9 cellular contexts compared by ENCODE assay signal in the genomic region with DNA sequence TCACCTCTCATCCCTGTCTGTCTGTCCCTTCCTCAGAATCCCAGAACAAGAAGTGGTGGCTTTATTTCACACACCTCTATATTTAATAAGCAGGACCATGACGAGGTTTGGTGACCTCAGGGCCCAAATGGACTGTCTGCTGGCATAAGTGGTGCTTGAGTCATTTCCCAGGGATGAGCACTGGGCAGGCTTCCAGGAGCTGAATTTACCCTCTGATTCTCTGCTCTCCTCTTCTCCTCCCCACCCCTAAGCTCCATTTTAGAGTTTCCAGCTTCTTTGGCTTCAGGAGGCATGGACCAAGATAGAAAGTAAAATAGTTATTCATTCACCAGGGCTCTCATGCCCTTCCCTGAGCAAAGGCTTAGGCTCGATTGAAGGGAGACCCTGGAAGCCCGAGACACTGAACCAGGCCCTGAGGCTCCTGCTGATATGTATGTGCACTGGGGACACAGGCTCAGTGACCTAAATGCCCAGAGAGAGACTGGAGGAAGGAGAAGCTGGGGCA.
DNase-seq lines count a peak whose midpoint lies in the region; ATAC-seq and TF ChIP-seq lines count a peak whose summit lies in the region.
"Had no signal": no experiment of that assay in that cellular context is flagged by ENCODE, and none has a peak within 500 bp of the region (broad histone marks: within the 10 kb centered on the region; RNA-seq: fewer than 3 reads in every experiment).

No MANE protein-coding gene starts in this region.

- H3K9me3 Mint-ChIP-seq in endothelial cell (ENCODE audit: unreplicated experiment) (no peaks in the 10 kb centered on the region), T-cell (no peaks in the 10 kb centered on the region)

- peaks cover 35% of the 10 kb centered on the region for H3K4me1 Mint-ChIP-seq in endothelial cell (ENCODE audit: unreplicated experiment)
- H3K4me1 Mint-ChIP-seq in T-cell = peaks cover 0 to 17% (median 0%) of the 10 kb centered on the region in 3 donors

- in situ Hi-C loops in astrocyte of the spinal cord (cut with HindIII; ENCODE audit: low sequenced_read_pairs) = no loop called here

- peaks cover 5% of the 10 kb centered on the region for H3K27me3 Mint-ChIP-seq in endothelial cell (ENCODE audit: unreplicated experiment)
- no peaks in the 10 kb centered on the region for H3K27me3 Mint-ChIP-seq in T-cell

- TF ChIP-seq CTCF in astrocyte of the spinal cord (IDR thresholded peaks at IDR 0.05; ENCODE audit: low read depth, low read length) (no peak), endothelial cell (IDR thresholded peaks at IDR 0.05; ENCODE audit: unreplicated experiment) (no peak)

- no peak for DNase-seq in Right ventricle myocardium inferior (ENCODE audit: missing footprints)
- no peak for DNase-seq in cardiac septum (ENCODE audit: low spot score)
- DNase-seq in astrocyte of the spinal cord (ENCODE audit: low read depth, low spot score) = peak; percentile 78
- DNase-seq in iris pigment epithelial cell (ENCODE audit: low read depth) = peak; percentile 90
- no peak for DNase-seq in NCI-H128 (lab: John Stamatoyannopoulos, UW; ENCODE audit: unreplicated experiment)
- no peak for DNase-seq in endothelial cell (ENCODE audit: low spot score)
- DNase-seq in T-cell = no peak
- DNase-seq in head of caudate nucleus = no peak

- H3K4me3 Mint-ChIP-seq in endothelial cell (ENCODE audit: unreplicated experiment) = no peak overlapping the region
- no peak overlapping the region for H3K4me3 Mint-ChIP-seq in T-cell

- H3K36me3 Mint-ChIP-seq in endothelial cell (ENCODE audit: low read depth, unreplicated experiment) = no peaks in the 10 kb centered on the region
- no peaks in the 10 kb centered on the region for H3K36me3 Mint-ChIP-seq in T-cell

- intact Hi-C loops in Right ventricle myocardium inferior (cut with DNase I) = no loop called here
- intact Hi-C loops in cardiac septum (cut with DNase I) = no loop called here
- intact Hi-C loops in head of caudate nucleus (cut with DNase I) = no loop called here

- no peak overlapping the region for H3K27ac Mint-ChIP-seq in endothelial cell (ENCODE audit: unreplicated experiment)
- H3K27ac Mint-ChIP-seq in T-cell = no peak overlapping the region

- ATAC-seq in Right ventricle myocardium inferior = peak; percentile 23
- no peak for ATAC-seq in T-cell (replicated peaks in 1 of 4)

- POLR2A ChIA-PET in T-cell (lab: Charles Lee) = no interaction called here

- no peak overlapping the region for H3K4me3 ChIP-seq in astrocyte of the spinal cord (ENCODE audit: low read depth, low read length)
- H3K4me3 ChIP-seq: BLaER1 treated with 17β-estradiol and CSF1 and Interleukin-3, amounts not matched to agents 10 nM and 100 nM had no signal

- CTCF ChIA-PET in T-cell (lab: Charles Lee) = no interaction called here

Comparison
In these comparisons a context has a peak if more than half of its experiments do, and no peak if none do; other contexts are left out.
1. DNase-seq: peak in astrocyte of the spinal cord (single experiment) and iris pigment epithelial cell (single experiment); none in Right ventricle myocardium inferior (single experiment), cardiac septum (single experiment), NCI-H128 (single experiment), endothelial cell (single experiment), T-cell (0 of 34) and head of caudate nucleus (0 of 42).